Comparison of ENCODE assay signal across 1 cellular context in the genomic region with DNA sequence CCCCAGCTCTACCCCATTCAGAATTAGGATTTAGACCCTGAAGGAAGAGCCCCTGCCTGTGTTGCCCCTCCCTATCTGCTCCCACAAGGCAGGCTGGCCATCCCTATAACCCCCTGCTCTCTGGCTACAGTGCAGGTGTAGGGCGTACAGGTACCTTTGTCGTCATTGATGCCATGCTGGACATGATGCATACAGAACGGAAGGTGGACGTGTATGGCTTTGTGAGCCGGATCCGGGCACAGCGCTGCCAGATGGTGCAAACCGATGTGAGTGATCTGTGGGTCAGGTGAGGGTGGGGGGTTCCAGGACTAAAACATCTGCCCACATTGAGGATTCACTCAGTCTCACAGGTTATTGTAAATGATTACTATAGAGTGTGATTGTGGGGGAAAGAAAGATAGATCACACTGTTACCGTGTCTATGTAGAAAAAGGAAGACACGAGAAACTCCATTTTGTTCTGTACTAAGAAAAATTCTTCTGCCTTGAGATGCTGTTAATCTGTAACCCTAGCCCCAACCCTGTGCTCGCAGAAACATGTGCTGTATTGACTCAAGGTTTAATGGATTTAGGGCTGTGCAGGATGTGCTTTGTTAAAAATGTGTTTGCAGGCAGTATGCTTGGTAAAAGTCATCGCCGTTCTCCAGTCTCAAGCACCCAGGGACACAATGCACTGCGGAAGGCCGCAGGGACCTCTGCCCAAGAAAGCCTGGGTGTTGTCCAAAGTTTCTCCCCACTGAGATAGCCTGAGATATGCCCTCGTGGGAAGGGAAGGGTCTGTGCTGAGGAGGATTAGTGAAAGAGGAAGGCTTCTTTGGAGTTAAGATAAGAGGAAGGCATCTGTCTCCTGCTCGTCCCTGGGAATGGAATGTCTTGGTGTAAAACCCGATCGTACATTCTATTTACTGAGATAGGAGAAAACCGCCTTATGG.
TF ChIP-seq lines count a peak whose summit lies in the region.
"Not testable (repeated sequence)": the region's sequence is repeated elsewhere in the genome, so short reads cannot be mapped to it uniquely, and the experiment has no call there.

No MANE protein-coding gene starts in this region.

TF ChIP-seq in HepG2, 621 proteins besides CTCF, POLR2A, EP300 and RAD21 (continues in another document):
- peak; percentile 80; the same call in 1 of the 2 replicates for TF ChIP-seq HNF1B (CRISPR knock-in tag; IDR thresholded peaks at IDR 0.05)
- 0 out of 2 replicates have a peak, but pooled peaks have one; percentile 18 for TF ChIP-seq ZGPAT (CRISPR knock-in tag; IDR thresholded peaks at IDR 0.05)
- 0 out of 2 replicates have a peak, but pooled peaks have one; percentile 28 for TF ChIP-seq ZNF274 (CRISPR knock-in tag; IDR thresholded peaks at IDR 0.05)
- 0 out of 2 replicates have a peak, but pooled peaks have one; percentile 41 for TF ChIP-seq ZNF570 (CRISPR knock-in tag; IDR thresholded peaks at IDR 0.05; ENCODE audit: borderline replicate concordance)
- 0 out of 2 replicates have a peak, but pooled peaks have one; percentile 28 for TF ChIP-seq HOMEZ (CRISPR knock-in tag; IDR thresholded peaks at IDR 0.05; ENCODE audit: low read depth)
- 0 out of 2 replicates have a peak, but pooled peaks have one; percentile 5 for TF ChIP-seq SALL1 (CRISPR knock-in tag; IDR thresholded peaks at IDR 0.05)
- peak; percentile 51; the same call in 1 of the 2 replicates for TF ChIP-seq KAT7 (CRISPR knock-in tag; IDR thresholded peaks at IDR 0.05; ENCODE audit: borderline replicate concordance)
- TF ChIP-seq ELF3 (CRISPR knock-in tag; IDR thresholded peaks at IDR 0.05): 0 out of 2 replicates have a peak, but pooled peaks have one; percentile 15
- TF ChIP-seq, protein P1, sequence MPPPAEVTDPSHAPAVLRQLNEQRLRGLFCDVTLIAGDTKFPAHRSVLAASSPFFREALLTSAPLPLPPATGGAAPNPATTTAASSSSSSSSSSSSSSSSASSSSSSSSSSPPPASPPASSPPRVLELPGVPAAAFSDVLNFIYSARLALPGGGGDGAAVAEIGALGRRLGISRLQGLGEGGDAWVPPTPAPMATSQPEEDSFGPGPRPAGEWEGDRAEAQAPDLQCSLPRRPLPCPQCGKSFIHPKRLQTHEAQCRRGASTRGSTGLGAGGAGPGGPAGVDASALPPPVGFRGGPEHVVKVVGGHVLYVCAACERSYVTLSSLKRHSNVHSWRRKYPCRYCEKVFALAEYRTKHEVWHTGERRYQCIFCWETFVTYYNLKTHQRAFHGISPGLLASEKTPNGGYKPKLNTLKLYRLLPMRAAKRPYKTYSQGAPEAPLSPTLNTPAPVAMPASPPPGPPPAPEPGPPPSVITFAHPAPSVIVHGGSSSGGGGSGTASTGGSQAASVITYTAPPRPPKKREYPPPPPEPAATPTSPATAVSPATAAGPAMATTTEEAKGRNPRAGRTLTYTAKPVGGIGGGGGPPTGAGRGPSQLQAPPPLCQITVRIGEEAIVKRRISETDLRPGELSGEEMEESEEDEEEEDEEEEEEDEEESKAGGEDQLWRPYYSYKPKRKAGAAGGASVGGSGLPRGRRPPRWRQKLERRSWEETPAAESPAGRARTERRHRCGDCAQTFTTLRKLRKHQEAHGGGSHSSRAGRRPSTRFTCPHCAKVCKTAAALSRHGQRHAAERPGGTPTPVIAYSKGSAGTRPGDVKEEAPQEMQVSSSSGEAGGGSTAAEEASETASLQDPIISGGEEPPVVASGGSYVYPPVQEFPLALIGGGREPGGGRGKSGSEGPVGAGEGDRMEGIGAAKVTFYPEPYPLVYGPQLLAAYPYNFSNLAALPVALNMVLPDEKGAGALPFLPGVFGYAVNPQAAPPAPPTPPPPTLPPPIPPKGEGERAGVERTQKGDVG (CRISPR knock-in tag; IDR thresholded peaks at IDR 0.05; ENCODE audit: borderline replicate concordance): 0 out of 2 replicates have a peak, but pooled peaks have one; percentile 15
- TF ChIP-seq, protein P2, sequence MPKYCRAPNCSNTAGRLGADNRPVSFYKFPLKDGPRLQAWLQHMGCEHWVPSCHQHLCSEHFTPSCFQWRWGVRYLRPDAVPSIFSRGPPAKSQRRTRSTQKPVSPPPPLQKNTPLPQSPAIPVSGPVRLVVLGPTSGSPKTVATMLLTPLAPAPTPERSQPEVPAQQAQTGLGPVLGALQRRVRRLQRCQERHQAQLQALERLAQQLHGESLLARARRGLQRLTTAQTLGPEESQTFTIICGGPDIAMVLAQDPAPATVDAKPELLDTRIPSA (CRISPR knock-in tag; IDR thresholded peaks at IDR 0.05; ENCODE audit: borderline replicate concordance): 0 out of 2 replicates have a peak, but pooled peaks have one; percentile 22
- TF ChIP-seq, protein P3, sequence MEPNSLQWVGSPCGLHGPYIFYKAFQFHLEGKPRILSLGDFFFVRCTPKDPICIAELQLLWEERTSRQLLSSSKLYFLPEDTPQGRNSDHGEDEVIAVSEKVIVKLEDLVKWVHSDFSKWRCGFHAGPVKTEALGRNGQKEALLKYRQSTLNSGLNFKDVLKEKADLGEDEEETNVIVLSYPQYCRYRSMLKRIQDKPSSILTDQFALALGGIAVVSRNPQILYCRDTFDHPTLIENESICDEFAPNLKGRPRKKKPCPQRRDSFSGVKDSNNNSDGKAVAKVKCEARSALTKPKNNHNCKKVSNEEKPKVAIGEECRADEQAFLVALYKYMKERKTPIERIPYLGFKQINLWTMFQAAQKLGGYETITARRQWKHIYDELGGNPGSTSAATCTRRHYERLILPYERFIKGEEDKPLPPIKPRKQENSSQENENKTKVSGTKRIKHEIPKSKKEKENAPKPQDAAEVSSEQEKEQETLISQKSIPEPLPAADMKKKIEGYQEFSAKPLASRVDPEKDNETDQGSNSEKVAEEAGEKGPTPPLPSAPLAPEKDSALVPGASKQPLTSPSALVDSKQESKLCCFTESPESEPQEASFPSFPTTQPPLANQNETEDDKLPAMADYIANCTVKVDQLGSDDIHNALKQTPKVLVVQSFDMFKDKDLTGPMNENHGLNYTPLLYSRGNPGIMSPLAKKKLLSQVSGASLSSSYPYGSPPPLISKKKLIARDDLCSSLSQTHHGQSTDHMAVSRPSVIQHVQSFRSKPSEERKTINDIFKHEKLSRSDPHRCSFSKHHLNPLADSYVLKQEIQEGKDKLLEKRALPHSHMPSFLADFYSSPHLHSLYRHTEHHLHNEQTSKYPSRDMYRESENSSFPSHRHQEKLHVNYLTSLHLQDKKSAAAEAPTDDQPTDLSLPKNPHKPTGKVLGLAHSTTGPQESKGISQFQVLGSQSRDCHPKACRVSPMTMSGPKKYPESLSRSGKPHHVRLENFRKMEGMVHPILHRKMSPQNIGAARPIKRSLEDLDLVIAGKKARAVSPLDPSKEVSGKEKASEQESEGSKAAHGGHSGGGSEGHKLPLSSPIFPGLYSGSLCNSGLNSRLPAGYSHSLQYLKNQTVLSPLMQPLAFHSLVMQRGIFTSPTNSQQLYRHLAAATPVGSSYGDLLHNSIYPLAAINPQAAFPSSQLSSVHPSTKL (CRISPR knock-in tag; IDR thresholded peaks at IDR 0.05): peak; percentile 51; the same call in 1 of the 2 replicates
- 0 out of 2 replicates have a peak, but pooled peaks have one; percentile 7 for TF ChIP-seq ZNF350 (CRISPR knock-in tag; IDR thresholded peaks at IDR 0.05; ENCODE audit: borderline replicate concordance, low read depth)
- TF ChIP-seq HNF4A (CRISPR knock-in tag; IDR thresholded peaks at IDR 0.05): 0 out of 2 replicates have a peak, but pooled peaks have one; percentile 12
- peak; percentile 44; the same call in 1 of the 2 replicates for TF ChIP-seq DMAP1 (CRISPR knock-in tag; IDR thresholded peaks at IDR 0.05)
- 0 out of 2 replicates have a peak, but pooled peaks have one; percentile 27 for TF ChIP-seq IRF2 (CRISPR knock-in tag; IDR thresholded peaks at IDR 0.05)
- TF ChIP-seq PATZ1 (CRISPR knock-in tag; IDR thresholded peaks at IDR 0.05): peak; percentile 32
- 0 out of 2 replicates have a peak, but pooled peaks have one; percentile 52 for TF ChIP-seq MXD4 (CRISPR knock-in tag; IDR thresholded peaks at IDR 0.05)
- TF ChIP-seq, protein P4, sequence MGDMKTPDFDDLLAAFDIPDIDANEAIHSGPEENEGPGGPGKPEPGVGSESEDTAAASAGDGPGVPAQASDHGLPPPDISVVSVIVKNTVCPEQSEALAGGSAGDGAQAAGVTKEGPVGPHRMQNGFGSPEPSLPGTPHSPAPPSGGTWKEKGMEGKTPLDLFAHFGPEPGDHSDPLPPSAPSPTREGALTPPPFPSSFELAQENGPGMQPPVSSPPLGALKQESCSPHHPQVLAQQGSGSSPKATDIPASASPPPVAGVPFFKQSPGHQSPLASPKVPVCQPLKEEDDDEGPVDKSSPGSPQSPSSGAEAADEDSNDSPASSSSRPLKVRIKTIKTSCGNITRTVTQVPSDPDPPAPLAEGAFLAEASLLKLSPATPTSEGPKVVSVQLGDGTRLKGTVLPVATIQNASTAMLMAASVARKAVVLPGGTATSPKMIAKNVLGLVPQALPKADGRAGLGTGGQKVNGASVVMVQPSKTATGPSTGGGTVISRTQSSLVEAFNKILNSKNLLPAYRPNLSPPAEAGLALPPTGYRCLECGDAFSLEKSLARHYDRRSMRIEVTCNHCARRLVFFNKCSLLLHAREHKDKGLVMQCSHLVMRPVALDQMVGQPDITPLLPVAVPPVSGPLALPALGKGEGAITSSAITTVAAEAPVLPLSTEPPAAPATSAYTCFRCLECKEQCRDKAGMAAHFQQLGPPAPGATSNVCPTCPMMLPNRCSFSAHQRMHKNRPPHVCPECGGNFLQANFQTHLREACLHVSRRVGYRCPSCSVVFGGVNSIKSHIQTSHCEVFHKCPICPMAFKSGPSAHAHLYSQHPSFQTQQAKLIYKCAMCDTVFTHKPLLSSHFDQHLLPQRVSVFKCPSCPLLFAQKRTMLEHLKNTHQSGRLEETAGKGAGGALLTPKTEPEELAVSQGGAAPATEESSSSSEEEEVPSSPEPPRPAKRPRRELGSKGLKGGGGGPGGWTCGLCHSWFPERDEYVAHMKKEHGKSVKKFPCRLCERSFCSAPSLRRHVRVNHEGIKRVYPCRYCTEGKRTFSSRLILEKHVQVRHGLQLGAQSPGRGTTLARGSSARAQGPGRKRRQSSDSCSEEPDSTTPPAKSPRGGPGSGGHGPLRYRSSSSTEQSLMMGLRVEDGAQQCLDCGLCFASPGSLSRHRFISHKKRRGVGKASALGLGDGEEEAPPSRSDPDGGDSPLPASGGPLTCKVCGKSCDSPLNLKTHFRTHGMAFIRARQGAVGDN (CRISPR knock-in tag; IDR thresholded peaks at IDR 0.05): peak; percentile 67
- 0 out of 2 replicates have a peak, but pooled peaks have one; percentile 25 for TF ChIP-seq MIXL1 (CRISPR knock-in tag; IDR thresholded peaks at IDR 0.05)
- peak; percentile 43 for TF ChIP-seq SOX5 (CRISPR knock-in tag; IDR thresholded peaks at IDR 0.05; ENCODE audit: borderline replicate concordance)
- TF ChIP-seq KAT8 (CRISPR knock-in tag; IDR thresholded peaks at IDR 0.05): 0 out of 2 replicates have a peak, but pooled peaks have one; percentile 15
- peak; percentile 8; the same call in 1 of the 2 replicates for TF ChIP-seq TBX2 (CRISPR knock-in tag; IDR thresholded peaks at IDR 0.05; ENCODE audit: borderline replicate concordance)
- TF ChIP-seq SAP130 (CRISPR knock-in tag; IDR thresholded peaks at IDR 0.05; ENCODE audit: low read depth): peak; percentile 39; the same call in 1 of the 2 replicates
- TF ChIP-seq FOXA1 (IDR thresholded peaks at IDR 0.05): not testable (repeated sequence)
- peak; percentile 66 for TF ChIP-seq FOXA1 (CRISPR knock-in tag; IDR thresholded peaks at IDR 0.05)
- 0 out of 2 replicates have a peak, but pooled peaks have one; percentile 23 for TF ChIP-seq PHF21A (CRISPR knock-in tag; IDR thresholded peaks at IDR 0.05)
